ENCODE assay signal across 9 cellular contexts in genomic region chr1:201795066-201795465, GRCh38. TPM values are rescaled to one million over a fixed set of nuclear protein-coding genes. Genes with fewer than 3 reads are reported as not detected.
DNase-seq lines count a peak whose midpoint lies in the region; ATAC-seq and TF ChIP-seq lines count a peak whose summit lies in the region.
"Had no signal": no experiment of that assay in that cellular context is flagged by ENCODE, and none has a peak within 500 bp of the region (broad histone marks: within the 10 kb centered on the region; RNA-seq: fewer than 3 reads in every experiment).

No MANE protein-coding gene starts in this region.

- POLR2A ChIA-PET in SK-N-SH (lab: Yijun Ruan, JAX), result no interaction called here

- H3K4me3 ChIP-seq in SK-N-SH (ENCODE audit: low read depth in 2 of 2, low read length in 1 of 2) (no peak overlapping the region), epithelial cell of esophagus (ENCODE audit: low read length) (no peak overlapping the region), tibial nerve (no peak overlapping the region)

- H3F3A ChIP-seq in SK-N-SH (replicated peaks; ENCODE audit: insufficient read depth), result peaks cover 36% of the 10 kb centered on the region

- H3K4me1 ChIP-seq in SK-N-SH (ENCODE audit: control insufficient read depth in 1 of 2, insufficient read depth in 2 of 2, low read depth in 1 of 2, low read length in 1 of 2) (peaks cover 25 to 29% of the 10 kb centered on the region in 2 experiments), tibial nerve (peaks cover 0 to 33% (median 22%) of the 10 kb centered on the region in 4 donors)

- TF ChIP-seq POLR2A in tibial nerve (IDR thresholded peaks at IDR 0.05), result no peak

- H3K9me3 ChIP-seq in SK-N-SH (no peaks in the 10 kb centered on the region), tibial nerve (no peaks in the 10 kb centered on the region)

- peak overlapping the region in 1 of 2 experiments; percentile 28; a peak in 2 of 4 replicates for H3K27ac ChIP-seq in SK-N-SH (ENCODE audit: low read depth in 2 of 2, low read length in 1 of 2)
- no peak overlapping the region for H3K27ac ChIP-seq in tibial nerve

- H3K36me3 ChIP-seq in SK-N-SH (replicated peaks in 1 of 2; ENCODE audit: control insufficient read depth in 1 of 2, insufficient read depth in 2 of 2, low read length in 1 of 2), result peaks cover 54 to 87% of the 10 kb centered on the region in 2 experiments
- peaks cover 0 to 54% (median 0%) of the 10 kb centered on the region in 3 donors for H3K36me3 ChIP-seq in tibial nerve

- TF ChIP-seq EP300 in SK-N-SH (IDR thresholded peaks at IDR 0.05; ENCODE audit: borderline replicate concordance in 1 of 2, low read depth in 1 of 2, low read length in 1 of 2), result no peak
- TF ChIP-seq EP300 in tibial nerve (IDR thresholded peaks at IDR 0.05), result no peak

- no peaks in the 10 kb centered on the region for H4K20me1 ChIP-seq in SK-N-SH (ENCODE audit: insufficient read depth)

- no peaks in the 10 kb centered on the region for H3K9me2 ChIP-seq in SK-N-SH

- H3K9ac ChIP-seq in SK-N-SH, result no peak overlapping the region

- TF ChIP-seq CTCF in SK-N-SH (IDR thresholded peaks at IDR 0.05) (peak; percentile 57), epithelial cell of esophagus (IDR thresholded peaks at IDR 0.05; ENCODE audit: insufficient read depth, low read depth, low read length, missing control alignments) (peak; percentile 18), tibial nerve (IDR thresholded peaks at IDR 0.05) (peak in 3 of 5 experiments; percentile 16 to 47 (median 29))

- no peak overlapping the region for H2AFZ ChIP-seq in SK-N-SH (ENCODE audit: low read depth)

- DNase-seq in SK-N-SH (peak; percentile 35), NCI-H2227 treated with DMSO at 0.1 percent for 48 hours (lab: John Stamatoyannopoulos, UW) (peak; percentile 15), epithelial cell of esophagus (ENCODE audit: low read depth) (no peak), tibial nerve (ENCODE audit: low spot score in 2 of 2) (no peak), NOMO-1 treated with DMSO at 0.1 percent for 48 hours (lab: John Stamatoyannopoulos, UW; ENCODE audit: unreplicated experiment) (no peak)
- DNase-seq: activated CD4-positive, alpha-beta T cell treated with anti-CD3 and anti-CD28 coated beads, Interleukin-2, amount 10 ng/mL, durations not matched to agents 24 days and 14 days had no signal

- ATAC-seq in SK-N-SH treated with all-trans-retinoic acid at 6 μM for 48 hours (no peak), HG03280 (IDR thresholded peaks at IDR 0.05; ENCODE audit: unreplicated experiment) (no peak), GM19455 (IDR thresholded peaks at IDR 0.05; ENCODE audit: unreplicated experiment) (no peak)

- H3K4me2 ChIP-seq in SK-N-SH, result no peak overlapping the region

- peaks cover 83% of the 10 kb centered on the region for H3K79me2 ChIP-seq in SK-N-SH (ENCODE audit: insufficient read depth)

- TF ChIP-seq RAD21 in SK-N-SH (IDR thresholded peaks at IDR 0.05; ENCODE audit: low read length), result peak; percentile 52

- CTCF ChIA-PET in SK-N-SH (lab: Yijun Ruan, JAX), result interaction anchor here (0.8 to 26.9 kb wide), 14 partner anchors 8 to 282 kb away, joined by 3 to 827 read pairs (median 16); no protein-coding TSS in a partner anchor

- WGBS in SK-N-SH (ENCODE audit: low lambda C conversion rate), result 69% methylated on average over 3 of the region's 3 CpGs
- 55 to 69% methylated on average over 3 of the region's 3 CpGs for WGBS in tibial nerve, 2 donors

- no peaks in the 10 kb centered on the region for H3K27me3 ChIP-seq in SK-N-SH (ENCODE audit: insufficient read depth)
- no peaks in the 10 kb centered on the region for H3K27me3 ChIP-seq in tibial nerve

TF ChIP-seq in SK-N-SH, 30 proteins besides CTCF, POLR2A, EP300 and RAD21 (continues in another document):
- TF ChIP-seq RCOR1 (IDR thresholded peaks at IDR 0.05; ENCODE audit: low read length), result no peak
- TF ChIP-seq REST (IDR thresholded peaks at IDR 0.05; ENCODE audit: low read depth, low read length), result no peak
- no peak for TF ChIP-seq POLR2AphosphoS5 (IDR thresholded peaks at IDR 0.05; ENCODE audit: low read depth, low read length)
- TF ChIP-seq GABPA (IDR thresholded peaks at IDR 0.05; ENCODE audit: low read depth), result no peak
- TF ChIP-seq EZH2phosphoT487 (IDR thresholded peaks at IDR 0.05; ENCODE audit: borderline replicate concordance, low read depth), result no peak
- no peak for TF ChIP-seq MEF2A (IDR thresholded peaks at IDR 0.05; ENCODE audit: borderline replicate concordance, low read depth)
- no peak for TF ChIP-seq TCF12 (IDR thresholded peaks at IDR 0.05)

TF ChIP-seq in SK-N-SH treated with all-trans-retinoic acid at 6 μM for 48 hours, 23 proteins besides CTCF, POLR2A, EP300 and RAD21:
- TF ChIP-seq ESRRG (CRISPR knock-in tag; IDR thresholded peaks at IDR 0.05) (no peak), OSR1 (CRISPR knock-in tag; IDR thresholded peaks at IDR 0.05) (no peak), CSRNP3 (CRISPR knock-in tag; IDR thresholded peaks at IDR 0.05) (no peak), ZC3H10 (CRISPR knock-in tag; IDR thresholded peaks at IDR 0.05) (no peak), TCF4 (CRISPR knock-in tag; IDR thresholded peaks at IDR 0.05; ENCODE audit: borderline replicate concordance) (no peak), ZNF8 (CRISPR knock-in tag; IDR thresholded peaks at IDR 0.05) (no peak), TOX (CRISPR knock-in tag; IDR thresholded peaks at IDR 0.05; ENCODE audit: borderline replicate concordance) (no peak), ISL1 (CRISPR knock-in tag; IDR thresholded peaks at IDR 0.05) (no peak), PATZ1 (CRISPR knock-in tag; IDR thresholded peaks at IDR 0.05; ENCODE audit: borderline replicate concordance) (no peak), CREB5 (CRISPR knock-in tag; IDR thresholded peaks at IDR 0.05; ENCODE audit: low read depth) (no peak), ZFP30 (CRISPR knock-in tag; IDR thresholded peaks at IDR 0.05) (no peak), ZFP3 (CRISPR knock-in tag; IDR thresholded peaks at IDR 0.05) (no peak), ZNF565 (CRISPR knock-in tag; conservative IDR thresholded peaks at IDR 0.05; ENCODE audit: low read depth) (no peak), BACH2 (CRISPR knock-in tag; IDR thresholded peaks at IDR 0.05; ENCODE audit: borderline replicate concordance) (no peak)

RNA-seq across cellular contexts. Expression of gene IPO9, which starts 33.9 kb away (rescaled TPM):
- polyA plus RNA-seq in SK-N-SH (2012; rRNA removed), result 24.5 and 30.7 TPM in 2 replicates
- polyA plus RNA-seq in SK-N-SH (2012; cell fraction: cytosol; rRNA removed), result 17.3 and 21.7 TPM in 2 replicates
- polyA plus RNA-seq in SK-N-SH (2012; cell fraction: nucleus; rRNA removed), result 49.1 and 58.6 TPM in 2 replicates
- 10 to 100 TPM; 13.3 to 22.1 (median 15.3) TPM for total RNA-seq in tibial nerve

Comparison
In these comparisons a context has a peak if more than half of its experiments do, and no peak if none do; other contexts are left out.
1. DNase-seq: peak in SK-N-SH (single experiment) and NCI-H2227 treated with DMSO at 0.1 percent for 48 hours (single experiment); none in epithelial cell of esophagus (single experiment), tibial nerve (0 of 2) and NOMO-1 treated with DMSO at 0.1 percent for 48 hours (single experiment).
2. Peak in every context shown above with its lines, with median percentiles within 50 percentile points of each other: CTCF ChIP-seq.